ENCODE assay signal across 9 cellular contexts in genomic region chr19:40392894-40393517, GRCh38. TPM values are rescaled to one million over a fixed set of nuclear protein-coding genes. Genes with fewer than 3 reads are reported as not detected.
DNase-seq lines count a peak whose midpoint lies in the region; ATAC-seq and TF ChIP-seq lines count a peak whose summit lies in the region.
"Had no signal": no experiment of that assay in that cellular context is flagged by ENCODE, and none has a peak within 500 bp of the region (broad histone marks: within the 10 kb centered on the region; RNA-seq: fewer than 3 reads in every experiment).

No MANE protein-coding gene starts in this region.

- H3K9ac ChIP-seq in Loucy (ENCODE audit: low read depth, low read length, poor library complexity, severe bottlenecking) = no peak overlapping the region
- no peak overlapping the region for H3K9ac ChIP-seq in neural progenitor cell

- no peak overlapping the region for H3K27ac ChIP-seq in foreskin keratinocyte
- H3K27ac ChIP-seq in neural progenitor cell = no peak overlapping the region
- no peak overlapping the region for H3K27ac ChIP-seq in CD4-positive, alpha-beta T cell (ENCODE audit: low read depth, low read length)
- H3K27ac ChIP-seq: tibial nerve had no signal

- H3K4me3 ChIP-seq in BE2C (ENCODE audit: low read depth, low read length) (no peak overlapping the region), Loucy (ENCODE audit: low read length, poor library complexity, severe bottlenecking) (no peak overlapping the region), neural progenitor cell (no peak overlapping the region)
- H3K4me3 ChIP-seq: tibial nerve had no signal

- H3F3A ChIP-seq in Loucy (ENCODE audit: low read depth) = no peaks in the 10 kb centered on the region
- no peaks in the 10 kb centered on the region for H3F3A ChIP-seq in neural progenitor cell (ENCODE audit: low read depth)

- intact Hi-C loops in CD4-positive, alpha-beta T cell (cut with DNase I, micrococcal nuclease) = no loop called here

- TF ChIP-seq CTCF in BE2C (IDR thresholded peaks at IDR 0.05; ENCODE audit: low read depth, low read length) = peak; percentile 47
- TF ChIP-seq CTCF in Loucy (conservative IDR thresholded peaks at IDR 0.05; ENCODE audit: low read length) = peak; percentile 40
- TF ChIP-seq CTCF in foreskin keratinocyte (conservative IDR thresholded peaks at IDR 0.05) = peak; percentile 61
- TF ChIP-seq CTCF in neural progenitor cell (IDR thresholded peaks at IDR 0.05) = no peak
- TF ChIP-seq CTCF in CD4-positive, alpha-beta T cell (IDR thresholded peaks at IDR 0.05) = no peak

- H3K9me2 ChIP-seq in Loucy (replicated peaks; ENCODE audit: low read depth, low read length) = no peaks in the 10 kb centered on the region

- CTCF ChIA-PET in CD4-positive, alpha-beta T cell (lab: Charles Lee) = interaction anchor here (0.5 kb wide), 1 partner anchor 28 kb away, joined by 3 read pairs; no protein-coding TSS in a partner anchor
- CTCF ChIA-PET in activated naive CD4-positive, alpha-beta T cell treated with anti-CD3 and anti-CD28 coated beads, Interleukin-2, amount 10 ng/mL, durations not matched to agents 7 days and 5 days (lab: Charles Lee) = no interaction called here

- H3K4me1 Mint-ChIP-seq in neural progenitor cell = peaks cover 5% of the 10 kb centered on the region
- no peaks in the 10 kb centered on the region for H3K4me1 Mint-ChIP-seq in CD4-positive, alpha-beta T cell (ENCODE audit: low read depth)
- peaks cover under 1% of the 10 kb centered on the region for H3K4me1 Mint-ChIP-seq in activated naive CD4-positive, alpha-beta T cell treated with anti-CD3 and anti-CD28 coated beads, Interleukin-2, amount 10 ng/mL, durations not matched to agents 7 days and 5 days

- H4K20me1 ChIP-seq in Loucy (ENCODE audit: insufficient read depth, low read length, poor library complexity, severe bottlenecking) (no peaks in the 10 kb centered on the region), neural progenitor cell (ENCODE audit: low read depth) (no peaks in the 10 kb centered on the region)

- no peaks in the 10 kb centered on the region for H3K79me2 ChIP-seq in Loucy (ENCODE audit: insufficient read depth, low read length)
- no peaks in the 10 kb centered on the region for H3K79me2 ChIP-seq in neural progenitor cell (ENCODE audit: low read depth)

- H3K36me3 ChIP-seq in BE2C = no peaks in the 10 kb centered on the region
- H3K36me3 ChIP-seq in Loucy (ENCODE audit: insufficient read depth, low read length) = no peaks in the 10 kb centered on the region
- H3K36me3 ChIP-seq in neural progenitor cell = no peaks in the 10 kb centered on the region

- peaks cover 34% of the 10 kb centered on the region for H3K27me3 ChIP-seq in BE2C
- H3K27me3 ChIP-seq in Loucy (ENCODE audit: insufficient read depth, low read length, poor library complexity, severe bottlenecking) = no peaks in the 10 kb centered on the region
- no peaks in the 10 kb centered on the region for H3K27me3 ChIP-seq in foreskin keratinocyte
- H3K27me3 ChIP-seq in neural progenitor cell = peaks cover 4% of the 10 kb centered on the region
- no peaks in the 10 kb centered on the region for H3K27me3 ChIP-seq in CD4-positive, alpha-beta T cell (ENCODE audit: control insufficient read depth, insufficient read depth, low read length)
- H3K27me3 ChIP-seq: tibial nerve had no signal

- POLR2A ChIA-PET in CD4-positive, alpha-beta T cell (lab: Charles Lee) = no interaction called here

- H2AFZ ChIP-seq in Loucy (ENCODE audit: low read length) = no peak overlapping the region
- H2AFZ ChIP-seq in neural progenitor cell (replicated peaks) = no peak overlapping the region

- no peak overlapping the region for H3K4me2 ChIP-seq in Loucy (ENCODE audit: low read depth, low read length, poor library complexity, severe bottlenecking)
- H3K4me2 ChIP-seq in neural progenitor cell = no peak overlapping the region

- 0 out of 2 replicates have a peak, but pooled peaks cover under 1% of the 10 kb centered on the region for H3K4me1 ChIP-seq in BE2C
- H3K4me1 ChIP-seq in Loucy (ENCODE audit: insufficient read depth, low read length, poor library complexity, severe bottlenecking) = no peaks in the 10 kb centered on the region
- no peaks in the 10 kb centered on the region for H3K4me1 ChIP-seq in foreskin keratinocyte
- H3K4me1 ChIP-seq in neural progenitor cell = no peaks in the 10 kb centered on the region

- peaks cover 10% of the 10 kb centered on the region for H3K27me3 Mint-ChIP-seq in neural progenitor cell (ENCODE audit: insufficient read depth, low read depth)
- H3K27me3 Mint-ChIP-seq in CD4-positive, alpha-beta T cell = no peaks in the 10 kb centered on the region
- H3K27me3 Mint-ChIP-seq in activated naive CD4-positive, alpha-beta T cell treated with anti-CD3 and anti-CD28 coated beads, Interleukin-2, amount 10 ng/mL, durations not matched to agents 7 days and 5 days = peaks cover 23% of the 10 kb centered on the region

- H3K9me3 Mint-ChIP-seq in neural progenitor cell = no peaks in the 10 kb centered on the region
- H3K9me3 Mint-ChIP-seq in CD4-positive, alpha-beta T cell = no peaks in the 10 kb centered on the region
- H3K9me3 Mint-ChIP-seq in activated naive CD4-positive, alpha-beta T cell treated with anti-CD3 and anti-CD28 coated beads, Interleukin-2, amount 10 ng/mL, durations not matched to agents 7 days and 5 days = no peaks in the 10 kb centered on the region

- peak; percentile 54 for ATAC-seq in foreskin keratinocyte
- no peak for ATAC-seq in CD4-positive, alpha-beta T cell (ENCODE audit: poor library complexity)

- H3K9me3 ChIP-seq in BE2C (no peaks in the 10 kb centered on the region), Loucy (ENCODE audit: insufficient read depth, low read depth, low read length) (no peaks in the 10 kb centered on the region), neural progenitor cell (ENCODE audit: low read depth) (no peaks in the 10 kb centered on the region)
- no peaks in the 10 kb centered on the region for H3K9me3 ChIP-seq in CD4-positive, alpha-beta T cell (ENCODE audit: control insufficient read depth, low read length)
- H3K9me3 ChIP-seq: tibial nerve had no signal

- no peak overlapping the region for H3K27ac Mint-ChIP-seq in neural progenitor cell
- no peak overlapping the region for H3K27ac Mint-ChIP-seq in CD4-positive, alpha-beta T cell
- no peak overlapping the region for H3K27ac Mint-ChIP-seq in activated naive CD4-positive, alpha-beta T cell treated with anti-CD3 and anti-CD28 coated beads, Interleukin-2, amount 10 ng/mL, durations not matched to agents 7 days and 5 days

- H3K4me3 Mint-ChIP-seq in neural progenitor cell = no peak overlapping the region
- H3K4me3 Mint-ChIP-seq in CD4-positive, alpha-beta T cell = no peak overlapping the region
- no peak overlapping the region for H3K4me3 Mint-ChIP-seq in activated naive CD4-positive, alpha-beta T cell treated with anti-CD3 and anti-CD28 coated beads, Interleukin-2, amount 10 ng/mL, durations not matched to agents 7 days and 5 days

- DNase-seq in BE2C = peak; percentile 36
- DNase-seq in foreskin keratinocyte = peak in 1 of 2 donors; percentile 25
- no peak for DNase-seq in neural progenitor cell (ENCODE audit: low spot score)
- DNase-seq in CD4-positive, alpha-beta T cell = no peak
- no peak for DNase-seq in activated naive CD4-positive, alpha-beta T cell treated with anti-CD3 and anti-CD28 coated beads, Interleukin-2, amount 10 ng/mL, durations not matched to agents 7 days and 5 days
- DNase-seq: activated effector memory CD4-positive, alpha-beta T cell treated with anti-CD3 and anti-CD28 coated beads, Interleukin-2, amount 50 U/mL, for 16 hours; SIG-M5 had no signal

- H3K36me3 Mint-ChIP-seq in neural progenitor cell = no peaks in the 10 kb centered on the region
- H3K36me3 Mint-ChIP-seq in CD4-positive, alpha-beta T cell (ENCODE audit: low read depth) = no peaks in the 10 kb centered on the region
- no peaks in the 10 kb centered on the region for H3K36me3 Mint-ChIP-seq in activated naive CD4-positive, alpha-beta T cell treated with anti-CD3 and anti-CD28 coated beads, Interleukin-2, amount 10 ng/mL, durations not matched to agents 7 days and 5 days

RNA-seq across cellular contexts. Expression of gene HIPK4, which starts 3.0 kb away (rescaled TPM):
- polyA plus RNA-seq in BE2C (2012; ENCODE audit: insufficient read depth, insufficient read length, low read depth) = not detected
- total RNA-seq in foreskin keratinocyte (0.07 and 0.10 TPM in 2 replicates), neural progenitor cell (ENCODE audit: low replicate concordance) (0.34 TPM in 1 of 2 replicates, not detected in the other)
- polyA plus RNA-seq in foreskin keratinocyte = 0.09 and 0.11 TPM in 2 replicates
- under 1 TPM; 0.08 to 0.11 TPM for total RNA-seq in CD4-positive, alpha-beta T cell

RNA-seq across cellular contexts. Expression of gene PRX, which starts 20.2 kb away (rescaled TPM):
- 0.62 TPM for polyA plus RNA-seq in BE2C (2012; ENCODE audit: insufficient read depth, insufficient read length, low read depth)
- total RNA-seq in foreskin keratinocyte (0.95 TPM in 2 replicates), neural progenitor cell (ENCODE audit: low replicate concordance) (1.4 and 4.7 TPM in 2 replicates)
- polyA plus RNA-seq in foreskin keratinocyte = 0.53 and 0.77 TPM in 2 replicates
- 1 to 10 TPM; 1.5 TPM for total RNA-seq in CD4-positive, alpha-beta T cell

RNA-seq across cellular contexts. Expression of gene SERTAD1, which starts 32.8 kb away (rescaled TPM):
- polyA plus RNA-seq in BE2C (2012; ENCODE audit: insufficient read depth, insufficient read length, low read depth) = 18.5 TPM
- total RNA-seq in foreskin keratinocyte = 12.4 and 14.3 TPM in 2 replicates
- polyA plus RNA-seq in foreskin keratinocyte = 15.6 and 19.8 TPM in 2 replicates
- total RNA-seq in neural progenitor cell (ENCODE audit: low replicate concordance) = 2.4 and 5.5 TPM in 2 replicates
- 10 to 100 TPM; 26.4 to 26.5 TPM for total RNA-seq in CD4-positive, alpha-beta T cell

RNA-seq across cellular contexts. Expression of gene PLD3, which starts 44.5 kb away (rescaled TPM):
- 820 TPM for polyA plus RNA-seq in BE2C (2012; ENCODE audit: insufficient read depth, insufficient read length, low read depth)
- total RNA-seq in foreskin keratinocyte = 106 and 130 TPM in 2 replicates
- polyA plus RNA-seq in foreskin keratinocyte = 105 and 128 TPM in 2 replicates
- total RNA-seq in neural progenitor cell (ENCODE audit: low replicate concordance) = 116 and 289 TPM in 2 replicates
- 10 to 100 TPM; 56.1 to 58.3 TPM for total RNA-seq in CD4-positive, alpha-beta T cell

RNA-seq across cellular contexts. Expression of gene C19orf47, which starts 44.8 kb away (rescaled TPM):
- 42.7 TPM for polyA plus RNA-seq in BE2C (2012; ENCODE audit: insufficient read depth, insufficient read length, low read depth)
- total RNA-seq in foreskin keratinocyte (13.0 and 14.0 TPM in 2 replicates), neural progenitor cell (ENCODE audit: low replicate concordance) (10.6 and 13.1 TPM in 2 replicates)
- 20.7 and 22.1 TPM in 2 replicates for polyA plus RNA-seq in foreskin keratinocyte
- total RNA-seq in CD4-positive, alpha-beta T cell = 10 to 100 TPM; 10.1 to 11.2 TPM

Comparison
In these comparisons a context has a peak if more than half of its experiments do, and no peak if none do; other contexts are left out.
1. CTCF ChIP-seq: peak in BE2C (single experiment), Loucy (single experiment) and foreskin keratinocyte (single experiment); none in neural progenitor cell (single experiment) and CD4-positive, alpha-beta T cell (single experiment).